2 cellular contexts compared by ENCODE assay signal in genomic region chr16:5349661-5350060, GRCh38.
A peak's percentile ranks its signal among the peaks of the same experiment; 100 is the strongest.
TF ChIP-seq lines count a peak whose summit lies in the region.

No MANE protein-coding gene starts in this region.

TF ChIP-seq in HepG2, 621 proteins besides CTCF, POLR2A, EP300 and RAD21:
- TF ChIP-seq ZNF768 (CRISPR knock-in tag; IDR thresholded peaks at IDR 0.05) (peak; percentile 19; the same call in 1 of the 2 replicates), ZNF232 (CRISPR knock-in tag; IDR thresholded peaks at IDR 0.05; ENCODE audit: borderline replicate concordance) (no peak)

TF ChIP-seq in H1, 55 proteins besides CTCF, POLR2A, EP300 and RAD21:
- TF ChIP-seq TAF7 (optimal IDR thresholded peaks at IDR 0.05; ENCODE audit: borderline replicate concordance, low read depth, low read length): no peak
- TF ChIP-seq SP2 (IDR thresholded peaks at IDR 0.05; ENCODE audit: low read length): no peak
- TF ChIP-seq TAF1 (IDR thresholded peaks at IDR 0.05; ENCODE audit: low read depth, low read length): no peak
- TF ChIP-seq JUN (IDR thresholded peaks at IDR 0.05; ENCODE audit: low read depth, low read length): no peak
- no peak for TF ChIP-seq SP4 (IDR thresholded peaks at IDR 0.05; ENCODE audit: low read length)
- TF ChIP-seq, protein P1, sequence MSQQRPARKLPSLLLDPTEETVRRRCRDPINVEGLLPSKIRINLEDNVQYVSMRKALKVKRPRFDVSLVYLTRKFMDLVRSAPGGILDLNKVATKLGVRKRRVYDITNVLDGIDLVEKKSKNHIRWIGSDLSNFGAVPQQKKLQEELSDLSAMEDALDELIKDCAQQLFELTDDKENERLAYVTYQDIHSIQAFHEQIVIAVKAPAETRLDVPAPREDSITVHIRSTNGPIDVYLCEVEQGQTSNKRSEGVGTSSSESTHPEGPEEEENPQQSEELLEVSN (IDR thresholded peaks at IDR 0.05): no peak
- no peak for TF ChIP-seq SIRT6 (IDR thresholded peaks at IDR 0.05; ENCODE audit: low read length)
- no peak for TF ChIP-seq CBX8 (IDR thresholded peaks at IDR 0.05; ENCODE audit: borderline replicate concordance, low read depth, low read length)
- no peak for TF ChIP-seq USF2 (IDR thresholded peaks at IDR 0.05; ENCODE audit: low read length)
TF ChIP-seq in H1: peak in this region for 0.
